ENCODE assay signal across 26 cellular contexts in the genomic region with DNA sequence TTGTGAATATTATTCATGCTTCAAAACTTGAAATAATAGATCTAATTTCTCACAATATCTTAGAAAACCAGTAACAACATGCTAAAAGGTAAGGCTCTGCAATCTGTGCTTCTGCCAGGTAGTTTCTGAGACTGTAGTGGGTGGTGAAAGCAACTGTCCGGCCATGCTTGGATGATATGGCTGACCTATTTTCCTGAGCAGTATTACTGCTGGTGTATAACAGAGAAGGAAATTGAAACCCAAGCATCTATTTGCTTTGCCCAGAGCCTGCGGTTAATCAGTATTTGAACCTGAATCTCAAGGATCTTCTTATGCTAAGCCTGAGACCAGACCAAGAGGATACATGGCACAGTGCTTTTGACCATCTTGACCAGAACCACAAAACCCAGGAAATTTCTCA.
"Had no signal": no experiment of that assay in that cellular context is flagged by ENCODE, and none has a peak within 500 bp of the region (broad histone marks: within the 10 kb centered on the region; RNA-seq: fewer than 3 reads in every experiment).

No MANE protein-coding gene starts in this region.

- H3K4me1 Mint-ChIP-seq: activated CD4-positive, alpha-beta memory T cell treated with anti-CD3 and anti-CD28 coated beads, Interleukin-2, amount 10 ng/mL, durations not matched to agents 7 days and 5 days had no signal

- H3K27me3 Mint-ChIP-seq: activated CD4-positive, alpha-beta memory T cell treated with anti-CD3 and anti-CD28 coated beads, Interleukin-2, amount 10 ng/mL, durations not matched to agents 7 days and 5 days had no signal

- H3K27ac Mint-ChIP-seq: activated CD4-positive, alpha-beta memory T cell treated with anti-CD3 and anti-CD28 coated beads, Interleukin-2, amount 10 ng/mL, durations not matched to agents 7 days and 5 days; activated naive CD4-positive, alpha-beta T cell treated with anti-CD3 and anti-CD28 coated beads for 36 hours; activated naive CD4-positive, alpha-beta T cell treated with anti-CD3 and anti-CD28 coated beads, Interleukin-2, amount 50 U/mL, for 72 hours; activated T-cell treated with anti-CD3 and anti-CD28 coated beads, Interleukin-2, amount 50 U/mL, for 72 hours; activated T-helper 2 cell treated with anti-CD3 and anti-CD28 coated beads, Interferon-gamma antibody, Interleukin-2, Interleukin-4, amounts not matched to agents 10 μg/mL and 5 μg/mL and 100 μg/mL, durations not matched to agents 14 hours and 24 hours and 36 hours had no signal

- FAIRE-seq: astrocyte had no signal

- H3K9me3 Mint-ChIP-seq: activated CD4-positive, alpha-beta memory T cell treated with anti-CD3 and anti-CD28 coated beads, Interleukin-2, amount 10 ng/mL, durations not matched to agents 7 days and 5 days; activated naive CD4-positive, alpha-beta T cell treated with anti-CD3 and anti-CD28 coated beads for 36 hours had no signal

- H3K4me3 Mint-ChIP-seq: activated CD4-positive, alpha-beta memory T cell treated with anti-CD3 and anti-CD28 coated beads, Interleukin-2, amount 10 ng/mL, durations not matched to agents 7 days and 5 days; activated naive CD4-positive, alpha-beta T cell treated with anti-CD3 and anti-CD28 coated beads for 36 hours; activated T-cell treated with anti-CD3 and anti-CD28 coated beads, Interleukin-2, amount 50 U/mL, for 72 hours had no signal

- DNase-seq: activated CD4-positive, alpha-beta memory T cell treated with anti-CD3 and anti-CD28 coated beads, Interleukin-2, amount 10 ng/mL, durations not matched to agents 7 days and 5 days; activated CD4-positive, alpha-beta T cell treated with anti-CD3 and anti-CD28 coated beads for 1 hour; activated CD4-positive, alpha-beta T cell treated with anti-CD3 and anti-CD28 coated beads for 48 hours; activated CD4-positive, CD25-positive, alpha-beta regulatory T cell; activated gamma-delta T cell; activated naive CD4-positive, alpha-beta T cell treated with anti-CD3 and anti-CD28 coated beads for 36 hours; activated T-cell treated with anti-CD3 and anti-CD28 coated beads, Interleukin-2, amount 50 U/mL, for 1 hour; activated T-cell treated with anti-CD3 and anti-CD28 coated beads, Interleukin-2, amount 50 U/mL, for 72 hours; adrenal gland; body of pancreas; NCI-H1105; NCI-H1417 treated with DMSO at 0.1 percent for 48 hours; NCI-H187 treated with DMSO at 0.1 percent for 48 hours; NCI-H2081; NCI-H2171 treated with DMSO at 0.1 percent for 48 hours; NCI-H2227 treated with DMSO at 0.1 percent for 48 hours; NCI-H446; NCI-H510A treated with DMSO at 0.1 percent for 48 hours; SHP77; SJCRH30; T1000; WERI-Rb-1 had no signal

- ATAC-seq: activated naive CD4-positive, alpha-beta T cell treated with anti-CD3 and anti-CD28 coated beads, Interleukin-2, amount 50 U/mL, for 72 hours; activated T-cell treated with anti-CD3 and anti-CD28 coated beads, Interleukin-2, amount 50 U/mL, for 72 hours; body of pancreas; Panc1 had no signal
